ENCODE assay signal across 16 cellular contexts in genomic region chr9:36551868-36552267, GRCh38.
"Had no signal": no experiment of that assay in that cellular context is flagged by ENCODE, and none has a peak within 500 bp of the region (broad histone marks: within the 10 kb centered on the region; RNA-seq: fewer than 3 reads in every experiment).

No MANE protein-coding gene starts in this region.

- ATAC-seq: activated naive CD8-positive, alpha-beta T cell treated with anti-CD3 and anti-CD28 coated beads, Interleukin-2, amount 50 U/mL, for 24 hours; activated T-helper 17 cell treated with anti-CD3 and anti-CD28 coated beads, Interleukin-2, amount 50 U/mL, for 72 hours; pancreas had no signal

- DNase-seq: activated CD4-positive, alpha-beta T cell treated with anti-CD3 and anti-CD28 coated beads, Interleukin-2, amount 10 ng/mL, durations not matched to agents 7 days and 5 days; activated naive CD4-positive, alpha-beta T cell treated with anti-CD3 and anti-CD28 coated beads for 36 hours; activated naive CD8-positive, alpha-beta T cell treated with anti-CD3 and anti-CD28 coated beads, Interleukin-2, amount 50 U/mL, for 24 hours; activated T-cell treated with anti-CD3 and anti-CD28 coated beads for 4 hours; cortex of kidney; effector CD4-positive, alpha-beta T cell; naive B cell; pancreas; stimulated activated CD4-positive, alpha-beta T cell treated with anti-CD3 and anti-CD28 coated beads, Interleukin-2, amount 100 ng/mL, for 48 hours; stimulated activated naive CD4-positive, alpha-beta T cell treated with Interleukin-2 at 50 U/mL for 16 hours; substantia nigra; uterus had no signal

- H3K27ac ChIP-seq: esophagus muscularis mucosa, pancreas, uterus had no signal

- H3K27me3 ChIP-seq: esophagus muscularis mucosa, pancreas, tibial nerve, uterus had no signal

- FAIRE-seq: islet of Langerhans, pancreas had no signal

- H3K36me3 ChIP-seq: esophagus muscularis mucosa, pancreas, tibial nerve, uterus had no signal

- H3K4me1 ChIP-seq: esophagus muscularis mucosa, pancreas, uterus had no signal

- H3K9me3 ChIP-seq: esophagus muscularis mucosa, pancreas, tibial nerve, uterus had no signal

- H3K4me3 ChIP-seq: esophagus muscularis mucosa, pancreas, tibial nerve, uterus had no signal
